ENCODE assay signal across 8 cellular contexts in genomic region chr10:63491558-63492316, GRCh38. TPM values are rescaled to one million over a fixed set of nuclear protein-coding genes. Genes with fewer than 3 reads are reported as not detected.
A peak's percentile ranks its signal among the peaks of the same experiment; 100 is the strongest.
DNase-seq lines count a peak whose midpoint lies in the region; ATAC-seq and TF ChIP-seq lines count a peak whose summit lies in the region.

No MANE protein-coding gene starts in this region.

- peak; percentile 90 for DNase-seq in A673 (ENCODE audit: low spot score)
- DNase-seq in MG63, result peak; percentile 9
- DNase-seq in epithelial cell of esophagus (ENCODE audit: low read depth), result peak; percentile 90
- peak; percentile 72 for DNase-seq in myocyte (ENCODE audit: low read depth)
- no peak for DNase-seq in occipital lobe (lab: John Stamatoyannopoulos, UW)
- DNase-seq in stimulated activated CD4-positive, alpha-beta T cell treated with anti-CD3 and anti-CD28 coated beads, Interleukin-2, amount 100 ng/mL, for 24 hours, result no peak

- POLR2A ChIA-PET in A673 (lab: Charles Lee; ENCODE audit: low non-redundant PET), result interaction anchor here (0.6 kb wide), 1 partner anchor 23 kb away, joined by 3 read pairs; no protein-coding TSS in a partner anchor

- BruUV-seq in A673 (replicated peaks; lab: Mats Ljungman, UMichigan), result TSS peak; percentile 11

- no peak for ATAC-seq in GM21367 (IDR thresholded peaks at IDR 0.05; ENCODE audit: unreplicated experiment)
- ATAC-seq in GM18861 (IDR thresholded peaks at IDR 0.05; ENCODE audit: unreplicated experiment), result no peak

- H3K27me3 ChIP-seq in A673 (replicated peaks; ENCODE audit: insufficient read depth, low read depth, low read length, poor library complexity) (no peaks in the 10 kb centered on the region), MG63 (no peaks in the 10 kb centered on the region)

- CTCF ChIA-PET in A673 (lab: Charles Lee), result no interaction called here

- peak overlapping the region; percentile 84 for H3K27ac ChIP-seq in A673 (ENCODE audit: low read depth, low read length, poor library complexity, severe bottlenecking)

- TF ChIP-seq CTCF in A673 (conservative IDR thresholded peaks at IDR 0.05; ENCODE audit: low read depth, low read length) (no peak), epithelial cell of esophagus (IDR thresholded peaks at IDR 0.05; ENCODE audit: insufficient read depth, low read depth, low read length, missing control alignments) (no peak)

- H3K36me3 ChIP-seq in A673 (ENCODE audit: insufficient read depth, low read length, poor library complexity, severe bottlenecking), result peaks cover 5% of the 10 kb centered on the region
- H3K36me3 ChIP-seq in MG63, result peaks cover 7% of the 10 kb centered on the region; the same call in 1 of the 2 replicates

- intact Hi-C loops in A673 (cut with micrococcal nuclease; ENCODE audit: unreplicated experiment), result no loop called here

- H3K4me1 ChIP-seq in A673 (ENCODE audit: insufficient read depth, low read length, poor library complexity, severe bottlenecking), result peaks cover 30% of the 10 kb centered on the region

- H3K4me3 ChIP-seq in A673 (ENCODE audit: low read depth, low read length, poor library complexity, severe bottlenecking) (peak overlapping the region; percentile 28), MG63 (no peak overlapping the region), epithelial cell of esophagus (ENCODE audit: low read length) (no peak overlapping the region)

- H3K9me3 ChIP-seq in A673 (ENCODE audit: low read depth, low read length, poor library complexity, severe bottlenecking) (peaks cover 6% of the 10 kb centered on the region), MG63 (no peaks in the 10 kb centered on the region; the same call in 1 of the 2 replicates)

RNA-seq across cellular contexts. Expression of gene JMJD1C, which starts 26.0 kb away (rescaled TPM):
- total RNA-seq in A673 (2021) (68.2 and 71.4 TPM in 2 replicates), myocyte (145 and 181 TPM in 2 replicates), occipital lobe (355 TPM)
- 14.1 and 72.5 TPM in 2 replicates for total RNA-seq in MG63 (2014; rRNA removed; shearing (Covaris generic); ENCODE audit: low replicate concordance)
- polyA plus RNA-seq in myocyte (2012), result 19.1 TPM

RNA-seq across cellular contexts. Expression of gene REEP3, which starts 29.5 kb away (rescaled TPM):
- total RNA-seq in A673 (2021) (39.6 and 51.4 TPM in 2 replicates), myocyte (48.6 and 52.1 TPM in 2 replicates), occipital lobe (24.5 TPM)
- total RNA-seq in MG63 (2014; rRNA removed; shearing (Covaris generic); ENCODE audit: low replicate concordance), result 18.5 and 61.6 TPM in 2 replicates
- polyA plus RNA-seq in myocyte (2012), result 23.8 TPM

Comparison
In these comparisons a context has a peak if more than half of its experiments do, and no peak if none do; other contexts are left out.
1. DNase-seq: peak in A673 (single experiment), MG63 (single experiment), epithelial cell of esophagus (single experiment) and myocyte (single experiment); none in occipital lobe (single experiment) and stimulated activated CD4-positive, alpha-beta T cell treated with anti-CD3 and anti-CD28 coated beads, Interleukin-2, amount 100 ng/mL, for 24 hours (0 of 2).